In genomic region chr6:136288566-136289326, GRCh38 we compare ENCODE assay signal across 8 cellular contexts. TPM values are rescaled to one million over a fixed set of nuclear protein-coding genes. Genes with fewer than 3 reads are reported as not detected.
DNase-seq lines count a peak whose midpoint lies in the region; ATAC-seq and TF ChIP-seq lines count a peak whose summit lies in the region.

No MANE protein-coding gene starts in this region.

- H3K36me3 ChIP-seq in SJSA1 = peaks cover 23% of the 10 kb centered on the region
- H3K36me3 ChIP-seq in neutrophil = no peaks in the 10 kb centered on the region

- ATAC-seq in GM21529 (IDR thresholded peaks at IDR 0.05; ENCODE audit: unreplicated experiment) = peak; percentile 34

- peak; percentile 89 for DNase-seq in Caki2 (ENCODE audit: low read depth)
- peak in 1 of 2 experiments; percentile 83 for DNase-seq in SJSA1 (ENCODE audit: low read depth in 1 of 2, low spot score in 2 of 2)
- peak; percentile 82 for DNase-seq in activated naive CD4-positive, alpha-beta T cell treated with anti-CD3 and anti-CD28 coated beads, Interleukin-2, amount 50 U/mL, for 16 hours
- DNase-seq in germinal center (ENCODE audit: low spot score) = peak; percentile 81
- DNase-seq in substantia nigra (lab: John Stamatoyannopoulos, UW) = peak in 42 of 49 donors; percentile 21 to 81 (median 59)

- no peak for TF ChIP-seq EP300 in Ishikawa (IDR thresholded peaks at IDR 0.05; ENCODE audit: borderline replicate concordance)

- H3K27me3 ChIP-seq in SJSA1 (replicated peaks) = no peaks in the 10 kb centered on the region
- H3K27me3 ChIP-seq in neutrophil = no peaks in the 10 kb centered on the region

- H3K4me3 ChIP-seq in SJSA1 (peak overlapping the region; percentile 84), neutrophil (ENCODE audit: low read depth in 1 of 2, low read length in 1 of 2) (peak overlapping the region; percentile 100)

- in situ Hi-C loops in Caki2 (cut with HindIII; ENCODE audit: low pct_unique_long_range_greater_than_20kb, low sequenced_read_pairs) = no loop called here

- H3K4me1 ChIP-seq in SJSA1 (replicated peaks) (peaks cover 29% of the 10 kb centered on the region), neutrophil (ENCODE audit: control insufficient read depth in 1 of 2, insufficient read depth in 1 of 2, low read depth in 1 of 2, low read length in 1 of 2) (peaks cover 41 to 56% of the 10 kb centered on the region in 2 experiments)

- TF ChIP-seq RAD21 in Ishikawa (IDR thresholded peaks at IDR 0.05; ENCODE audit: low read depth) = no peak

- H3K9me3 ChIP-seq in SJSA1 (replicated peaks) (no peaks in the 10 kb centered on the region), neutrophil (no peaks in the 10 kb centered on the region)

- H3K27ac ChIP-seq in SJSA1 (peak overlapping the region; percentile 99), neutrophil (peak overlapping the region; percentile 99), substantia nigra (ENCODE audit: low read depth, low read length, poor library complexity, severe bottlenecking) (peak overlapping the region; percentile 97)

- TF ChIP-seq CTCF in neutrophil (IDR thresholded peaks at IDR 0.05) = peak; percentile 70

TF ChIP-seq in Ishikawa, 13 proteins besides CTCF, POLR2A, EP300 and RAD21:
- TF ChIP-seq TCF12 (IDR thresholded peaks at IDR 0.05; ENCODE audit: low read depth) (no peak), YY1 (IDR thresholded peaks at IDR 0.05; ENCODE audit: low read depth) (peak; percentile 54; the same call in 1 of the 2 replicates)

RNA-seq across cellular contexts. Expression of gene BCLAF1, which starts 0.9 kb away (rescaled TPM):
- 37.2 and 51.3 TPM in 2 replicates for total RNA-seq in Caki2 (2014; rRNA removed; shearing (Covaris generic); ENCODE audit: low replicate concordance)
- total RNA-seq in SJSA1 (2014; rRNA removed; shearing (Covaris generic)) = 121 and 275 TPM in 2 replicates

RNA-seq across cellular contexts. Expression of gene MTFR2, which starts 38.6 kb away (rescaled TPM):
- total RNA-seq in Caki2 (2014; rRNA removed; shearing (Covaris generic); ENCODE audit: low replicate concordance) = 10.6 and 14.2 TPM in 2 replicates
- 4.6 and 10.6 TPM in 2 replicates for total RNA-seq in SJSA1 (2014; rRNA removed; shearing (Covaris generic))
